12 cellular contexts compared by ENCODE assay signal in genomic region chr9:91790912-91791311, GRCh38.
"Had no signal": no experiment of that assay in that cellular context is flagged by ENCODE, and none has a peak within 500 bp of the region (broad histone marks: within the 10 kb centered on the region; RNA-seq: fewer than 3 reads in every experiment).

No MANE protein-coding gene starts in this region.

- DNase-seq: activated CD4-positive, CD25-positive, alpha-beta regulatory T cell; activated effector memory CD4-positive, alpha-beta T cell treated with Interleukin-2 at 50 U/mL for 16 hours; activated T-cell treated with anti-CD3 and anti-CD28 coated beads, Interleukin-2, amount 50 U/mL, for 24 hours; left ventricle myocardium inferior; mesendoderm; stimulated activated CD4-positive, alpha-beta T cell treated with anti-CD3 and anti-CD28 coated beads, Interleukin-2, amount 100 ng/mL, for 48 hours; stimulated activated naive CD4-positive, alpha-beta T cell treated with Interleukin-2 at 50 U/mL for 16 hours; upper lobe of left lung had no signal

- ATAC-seq: SK-N-SH treated with all-trans-retinoic acid at 6 μM for 48 hours had no signal

- H3K4me3 ChIP-seq: dorsolateral prefrontal cortex, left ventricle myocardium inferior, sigmoid colon, suprapubic skin, upper lobe of left lung had no signal
